ENCODE assay signal across 10 cellular contexts in genomic region chr4:53654300-53654758, GRCh38.
DNase-seq lines count a peak whose midpoint lies in the region; ATAC-seq and TF ChIP-seq lines count a peak whose summit lies in the region.
"Had no signal": no experiment of that assay in that cellular context is flagged by ENCODE, and none has a peak within 500 bp of the region (broad histone marks: within the 10 kb centered on the region; RNA-seq: fewer than 3 reads in every experiment).

No MANE protein-coding gene starts in this region.

- in situ Hi-C loops in astrocyte of the cerebellum (cut with HindIII; ENCODE audit: low sequenced_read_pairs): no loop called here

- ATAC-seq in GM21717 (IDR thresholded peaks at IDR 0.05; ENCODE audit: unreplicated experiment) (peak; percentile 39), left lung (peak; percentile 7), HG02938 (IDR thresholded peaks at IDR 0.05; ENCODE audit: unreplicated experiment) (no peak)

- no peak overlapping the region for H2BK15ac ChIP-seq in mesendoderm (replicated peaks; ENCODE audit: low read depth)

- WGBS in mesendoderm (ENCODE audit: extremely low coverage, insufficient coverage, low lambda C conversion rate): no CpG with 5 or more reads among the region's 5 CpGs

- no peak overlapping the region for H4K5ac ChIP-seq in mesendoderm (ENCODE audit: low read length)

- no peak overlapping the region for H3K18ac ChIP-seq in mesendoderm (ENCODE audit: low read length)

- no peak overlapping the region for H4K8ac ChIP-seq in mesendoderm (ENCODE audit: low read depth, low read length)

- H3K4me1 ChIP-seq in left lung (peaks cover 8 to 10% of the 10 kb centered on the region in 2 donors), mesendoderm (ENCODE audit: control insufficient read depth, low read depth, low read length) (no peaks in the 10 kb centered on the region)

- H2BK120ac ChIP-seq in mesendoderm (ENCODE audit: low read depth, low read length): no peak overlapping the region

- H3K27ac ChIP-seq in left lung (no peak overlapping the region), mesendoderm (ENCODE audit: low read depth, low read length) (no peak overlapping the region)

- intact Hi-C loops in left lung (cut with DNase I): no loop called here

- no peak overlapping the region for H3K56ac ChIP-seq in mesendoderm (ENCODE audit: low read length)

- H2AK5ac ChIP-seq in mesendoderm (ENCODE audit: low read length): no peak overlapping the region

- TF ChIP-seq CTCF in astrocyte of the cerebellum (IDR thresholded peaks at IDR 0.05; ENCODE audit: low read depth, low read length, missing control alignments): no peak
- TF ChIP-seq CTCF in left lung (IDR thresholded peaks at IDR 0.05): no peak

- H2BK5ac ChIP-seq in mesendoderm (ENCODE audit: low read length): no peak overlapping the region

- H3K9me3 ChIP-seq in left lung: no peaks in the 10 kb centered on the region

- H3K9ac ChIP-seq in mesendoderm (ENCODE audit: low read length): no peak overlapping the region

- no peak overlapping the region for H3K23ac ChIP-seq in mesendoderm (ENCODE audit: low read length)

- no peaks in the 10 kb centered on the region for H3K27me3 ChIP-seq in left lung
- no peaks in the 10 kb centered on the region for H3K27me3 ChIP-seq in mesendoderm (ENCODE audit: insufficient read depth, low read length, poor library complexity)

- H3K79me2 ChIP-seq in mesendoderm (ENCODE audit: control insufficient read depth, insufficient read depth, low read length): no peaks in the 10 kb centered on the region

- peak; percentile 74 for DNase-seq in AG08395 (ENCODE audit: low spot score)
- DNase-seq in astrocyte of the cerebellum (ENCODE audit: low read depth): peak; percentile 70
- no peak for DNase-seq in left lung
- no peak for DNase-seq in mesendoderm
- no peak for DNase-seq in inferior parietal cortex (ENCODE audit: extremely low spot score)
- DNase-seq in germinal center (ENCODE audit: low spot score): no peak
- DNase-seq: activated B cell treated with CpG ODN at 0.5 μM for 24 hours; CD8-positive, alpha-beta memory T cell had no signal

- no peak overlapping the region for H3K4ac ChIP-seq in mesendoderm (ENCODE audit: low read depth, low read length)

- H3K4me2 ChIP-seq in mesendoderm (ENCODE audit: low read length): no peak overlapping the region

- no peaks in the 10 kb centered on the region for H3K79me1 ChIP-seq in mesendoderm (ENCODE audit: low read length)

- H3K36me3 ChIP-seq in left lung (no peaks in the 10 kb centered on the region), mesendoderm (ENCODE audit: control insufficient read depth, insufficient read depth, low read length) (no peaks in the 10 kb centered on the region)

- H3K4me3 ChIP-seq in astrocyte of the cerebellum (ENCODE audit: low read depth, low read length): no peak overlapping the region
- no peak overlapping the region for H3K4me3 ChIP-seq in left lung
- no peak overlapping the region for H3K4me3 ChIP-seq in mesendoderm (ENCODE audit: low read length)

Comparison
In these comparisons a context has a peak if more than half of its experiments do, and no peak if none do; other contexts are left out.
1. DNase-seq: peak in AG08395 (single experiment) and astrocyte of the cerebellum (single experiment); none in left lung (0 of 2), mesendoderm (single experiment), inferior parietal cortex (single experiment) and germinal center (single experiment).